In the genomic region with DNA sequence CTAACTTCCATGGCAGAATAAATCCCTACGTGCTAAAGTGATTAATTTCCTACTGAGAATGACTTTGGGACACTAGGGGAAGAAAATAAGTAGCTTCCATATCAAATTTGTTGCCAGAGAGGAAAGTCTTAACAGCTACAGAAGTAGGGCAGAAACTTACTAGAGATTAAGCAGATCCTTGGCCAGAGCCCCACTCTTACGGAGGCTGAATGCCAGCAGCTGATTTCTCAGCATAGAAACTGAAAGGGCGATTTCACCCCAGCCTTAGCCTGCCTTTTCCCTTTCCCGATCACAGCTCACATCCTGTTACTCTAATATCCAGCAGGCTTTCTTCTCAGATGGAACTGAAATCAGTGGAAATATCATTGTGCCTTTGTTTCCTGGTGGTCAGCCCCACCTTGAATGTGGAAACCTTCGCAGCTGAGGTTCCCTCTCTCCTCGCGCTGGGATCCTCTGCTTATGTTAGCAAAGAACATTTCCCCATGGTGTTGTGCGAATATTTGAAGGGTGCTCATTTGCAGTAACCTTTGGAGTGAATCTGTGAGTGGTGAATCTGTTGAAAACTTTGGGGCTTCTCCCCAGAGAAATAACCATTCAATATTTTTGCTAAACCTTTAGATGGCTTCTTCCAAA, we compare ENCODE assay signal across 12 cellular contexts. TPM values are rescaled to one million over a fixed set of nuclear protein-coding genes. Genes with fewer than 3 reads are reported as not detected.
DNase-seq lines count a peak whose midpoint lies in the region; ATAC-seq and TF ChIP-seq lines count a peak whose summit lies in the region.
"Had no signal": no experiment of that assay in that cellular context is flagged by ENCODE, and none has a peak within 500 bp of the region (broad histone marks: within the 10 kb centered on the region; RNA-seq: fewer than 3 reads in every experiment).

No MANE protein-coding gene starts in this region.

- CTCF ChIA-PET in IMR-90 (lab: Yijun Ruan, JAX), result interaction anchor here (1.0 kb wide), 1 partner anchor 56 kb away, joined by 3 read pairs; no protein-coding TSS in a partner anchor

- peaks cover 41% of the 10 kb centered on the region for H3K27me3 ChIP-seq in IMR-90 (ENCODE audit: control insufficient read depth, insufficient read depth, low read length)
- H3K27me3 ChIP-seq in stomach, result no peaks in the 10 kb centered on the region

- H2BK20ac ChIP-seq in IMR-90 (ENCODE audit: low read depth, low read length), result no peak overlapping the region

- no peak overlapping the region for H3K9ac ChIP-seq in IMR-90 (ENCODE audit: low read depth, low read length)

- no peak overlapping the region for H3K4me3 ChIP-seq in IMR-90 (ENCODE audit: insufficient read depth, low read depth, low read length)
- H3K4me3 ChIP-seq in stomach, result peak overlapping the region; percentile 16 to 34 (median 22)

- TF ChIP-seq CTCF in IMR-90 (conservative IDR thresholded peaks at IDR 0.05; ENCODE audit: low read depth, low read length) (no peak), stomach (IDR thresholded peaks at IDR 0.05) (no peak)

- H4K8ac ChIP-seq in IMR-90 (ENCODE audit: low read depth in 2 of 2, low read length in 2 of 2), result no peak overlapping the region

- H3K14ac ChIP-seq in IMR-90 (replicated peaks; ENCODE audit: low read depth, low read length), result no peak overlapping the region

- H3K9me3 ChIP-seq in IMR-90 (ENCODE audit: control insufficient read depth, insufficient read depth, low read length) (0 out of 2 replicates have a peak, but pooled peaks cover 3% of the 10 kb centered on the region), stomach (no peaks in the 10 kb centered on the region)

- no peak overlapping the region for H2AK9ac ChIP-seq in IMR-90 (replicated peaks; ENCODE audit: low read depth, low read length, poor library complexity)

- no peak overlapping the region for H3K27ac Mint-ChIP-seq in dendritic cell treated with granulocyte-macrophage colony-stimulating factor and Interleukin-4, amounts not matched to agents 40 ng/mL and 50 ng/mL, for 4 days
- H3K27ac Mint-ChIP-seq: activated naive CD4-positive, alpha-beta T cell treated with anti-CD3 and anti-CD28 coated beads for 36 hours; mesothelial cell of epicardium had no signal

- no peaks in the 10 kb centered on the region for H3K79me1 ChIP-seq in IMR-90 (ENCODE audit: low read depth in 1 of 2, low read length in 2 of 2)

- in situ Hi-C loops in IMR-90 (cut with MboI; ENCODE audit: low sequenced_read_pairs), result no loop called here

- H3K4me1 Mint-ChIP-seq in dendritic cell treated with granulocyte-macrophage colony-stimulating factor and Interleukin-4, amounts not matched to agents 40 ng/mL and 50 ng/mL, for 4 days (ENCODE audit: low read depth), result peaks cover 7% of the 10 kb centered on the region

- ATAC-seq in IMR-90 (ENCODE audit: low read depth) (no peak), left lobe of liver (peak; percentile 85), HG03159 (IDR thresholded peaks at IDR 0.05; ENCODE audit: unreplicated experiment) (no peak), HG02938 (IDR thresholded peaks at IDR 0.05; ENCODE audit: unreplicated experiment) (no peak)

- no peak overlapping the region for H2BK5ac ChIP-seq in IMR-90 (ENCODE audit: low read depth, low read length, poor library complexity, severe bottlenecking)

- H4K91ac ChIP-seq in IMR-90 (ENCODE audit: insufficient read depth, low read depth, low read length), result no peak overlapping the region

- peaks cover 5% of the 10 kb centered on the region for H3K27me3 Mint-ChIP-seq in dendritic cell treated with granulocyte-macrophage colony-stimulating factor and Interleukin-4, amounts not matched to agents 40 ng/mL and 50 ng/mL, for 4 days

- no peaks in the 10 kb centered on the region for H3K36me3 Mint-ChIP-seq in dendritic cell treated with granulocyte-macrophage colony-stimulating factor and Interleukin-4, amounts not matched to agents 40 ng/mL and 50 ng/mL, for 4 days (ENCODE audit: low read depth)
- H3K36me3 Mint-ChIP-seq: mesothelial cell of epicardium had no signal

- H2BK120ac ChIP-seq in IMR-90 (ENCODE audit: low read depth, low read length), result no peak overlapping the region

- H3K4ac ChIP-seq in IMR-90 (ENCODE audit: low read depth, low read length), result no peak overlapping the region

- no peak overlapping the region for H4K5ac ChIP-seq in IMR-90 (ENCODE audit: low read depth, low read length)

- H3K56ac ChIP-seq in IMR-90 (ENCODE audit: extremely low read depth, insufficient read depth, low read length), result no peak overlapping the region

- dilution Hi-C loops in IMR-90 (cut with HindIII; ENCODE audit: low sequenced_read_pairs, unreplicated experiment), result no loop called here

- H2AFZ ChIP-seq in IMR-90 (replicated peaks; ENCODE audit: low read length, poor library complexity), result no peak overlapping the region

- no peaks in the 10 kb centered on the region for H4K20me1 ChIP-seq in IMR-90 (ENCODE audit: insufficient read depth, low read length)

- 10% methylated on average over 2 of the region's 8 CpGs; no CpG with 5 or more reads in 1 of the 2 experiments for WGBS in IMR-90 (ENCODE audit: extremely low coverage in 2 of 2, insufficient read length in 1 of 2), 2 experiments
- WGBS in stomach, 5 donors, result 9 to 17% (median 13%) methylated on average over 8 of the region's 8 CpGs

- intact Hi-C loops in IMR-90 (cut with micrococcal nuclease), result no loop called here
- intact Hi-C loops in dendritic cell treated with granulocyte-macrophage colony-stimulating factor and Interleukin-4, amounts not matched to agents 40 ng/mL and 50 ng/mL, for 4 days (cut with micrococcal nuclease), result no loop called here
- intact Hi-C loops in stomach (cut with DNase I; ENCODE audit: low total_unique reads), result no loop called here

- no peak overlapping the region for H3K23ac ChIP-seq in IMR-90 (ENCODE audit: low read depth, low read length)

- H3K4me2 ChIP-seq in IMR-90 (ENCODE audit: low read depth, low read length), result peak overlapping the region; percentile 71; the same call in 1 of the 2 replicates

- peak overlapping the region; percentile 64 for H3K4me3 Mint-ChIP-seq in dendritic cell treated with granulocyte-macrophage colony-stimulating factor and Interleukin-4, amounts not matched to agents 40 ng/mL and 50 ng/mL, for 4 days
- H3K4me3 Mint-ChIP-seq: activated naive CD4-positive, alpha-beta T cell treated with anti-CD3 and anti-CD28 coated beads for 36 hours; mesothelial cell of epicardium had no signal

- H3K27ac ChIP-seq in IMR-90 (ENCODE audit: insufficient read depth, low read length), result no peak overlapping the region
- H3K27ac ChIP-seq in stomach, result peak overlapping the region in 4 of 5 donors; percentile 66 to 81 (median 68)

- H3K36me3 ChIP-seq in IMR-90 (ENCODE audit: control insufficient read depth, insufficient read depth, low read length), result no peaks in the 10 kb centered on the region
- H3K36me3 ChIP-seq in stomach, result peaks cover 0 to 6% (median 0%) of the 10 kb centered on the region in 4 donors

- no peaks in the 10 kb centered on the region for H3K9me1 ChIP-seq in IMR-90 (ENCODE audit: insufficient read depth, low read length)

- no peak for TF ChIP-seq POLR2A in IMR-90 (IDR thresholded peaks at IDR 0.05; ENCODE audit: low read depth, low read length)
- TF ChIP-seq POLR2A in stomach (IDR thresholded peaks at IDR 0.05), result no peak

- no peak for TF ChIP-seq RAD21 in IMR-90 (IDR thresholded peaks at IDR 0.05; ENCODE audit: low read length)

- H3K4me1 ChIP-seq in IMR-90 (ENCODE audit: control insufficient read depth, insufficient read depth, low read length) (peaks cover 2% of the 10 kb centered on the region; the same call in 1 of the 2 replicates), stomach (peaks cover 4 to 38% (median 14%) of the 10 kb centered on the region in 4 donors)

- DNase-seq in IMR-90, result peak; percentile 7
- DNase-seq in left lobe of liver (ENCODE audit: low spot score), result no peak
- DNase-seq in stomach, result peak; percentile 72
- DNase-seq in activated naive CD4-positive, alpha-beta T cell treated with Interleukin-2 at 50 U/mL for 16 hours, result no peak
- DNase-seq in stimulated activated naive CD4-positive, alpha-beta T cell treated with Interleukin-2 at 50 U/mL for 16 hours (lab: John Stamatoyannopoulos, UW), result no peak
- DNase-seq: activated naive CD4-positive, alpha-beta T cell treated with anti-CD3 and anti-CD28 coated beads for 36 hours; SIG-M5; stimulated activated naive CD4-positive, alpha-beta T cell had no signal

- no peak overlapping the region for H2BK15ac ChIP-seq in IMR-90 (ENCODE audit: low read depth, low read length)

- no TSS peak for BruUV-seq in IMR-90 (replicated peaks; lab: Mats Ljungman, UMichigan)

- no peak overlapping the region for H3K18ac ChIP-seq in IMR-90 (ENCODE audit: low read depth, low read length)

- POLR2A ChIA-PET in IMR-90 (lab: Charles Lee; ENCODE audit: unreplicated experiment), result no interaction called here

- no peak for TF ChIP-seq EP300 in stomach (IDR thresholded peaks at IDR 0.05)

- H2AK5ac ChIP-seq in IMR-90 (ENCODE audit: low read depth, low read length), result no peak overlapping the region

- H3K9me3 Mint-ChIP-seq in dendritic cell treated with granulocyte-macrophage colony-stimulating factor and Interleukin-4, amounts not matched to agents 40 ng/mL and 50 ng/mL, for 4 days, result no peaks in the 10 kb centered on the region
- H3K9me3 Mint-ChIP-seq: activated naive CD4-positive, alpha-beta T cell treated with anti-CD3 and anti-CD28 coated beads for 36 hours; mesothelial cell of epicardium had no signal

TF ChIP-seq in IMR-90, 13 proteins besides CTCF, POLR2A, EP300 and RAD21 (continues in another document):
- TF ChIP-seq, protein P1, sequence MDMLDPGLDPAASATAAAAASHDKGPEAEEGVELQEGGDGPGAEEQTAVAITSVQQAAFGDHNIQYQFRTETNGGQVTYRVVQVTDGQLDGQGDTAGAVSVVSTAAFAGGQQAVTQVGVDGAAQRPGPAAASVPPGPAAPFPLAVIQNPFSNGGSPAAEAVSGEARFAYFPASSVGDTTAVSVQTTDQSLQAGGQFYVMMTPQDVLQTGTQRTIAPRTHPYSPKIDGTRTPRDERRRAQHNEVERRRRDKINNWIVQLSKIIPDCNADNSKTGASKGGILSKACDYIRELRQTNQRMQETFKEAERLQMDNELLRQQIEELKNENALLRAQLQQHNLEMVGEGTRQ (IDR thresholded peaks at IDR 0.05; ENCODE audit: low read depth, low read length), result no peak
- no peak for TF ChIP-seq CHD1 (IDR thresholded peaks at IDR 0.05; ENCODE audit: low read depth, low read length)
- TF ChIP-seq RCOR1 (IDR thresholded peaks at IDR 0.05; ENCODE audit: insufficient replicate concordance, low read length), result no peak

RNA-seq across cellular contexts. Expression of a gene that starts 8.4 kb away (rescaled TPM):
- total RNA-seq in IMR-90 (2012; rRNA removed) (not detected in 2 replicates), left lobe of liver (0.50 TPM), stomach (10 to 100 TPM in 1 of 5 donors, 1 to 10 TPM in 4; 2.4 to 21.0 (median 2.9) TPM)
- polyA plus RNA-seq in IMR-90 (2012; rRNA removed) (0.03 and 0.04 TPM in 2 replicates), stomach (1 to 10 TPM in 1 of 3 donors, under 1 TPM in 2; 0.46 to 1.9 (median 0.62) TPM)
- 0.05 and 0.07 TPM in 2 replicates for polyA plus RNA-seq in IMR-90 (2012; cell fraction: cytosol; rRNA removed)
- 0.05 TPM in 1 of 2 replicates, not detected in the other for polyA plus RNA-seq in IMR-90 (2012; cell fraction: nucleus; rRNA removed; ENCODE audit: low replicate concordance)
- total RNA-seq: activated naive CD4-positive, alpha-beta T cell treated with anti-CD3 and anti-CD28 coated beads for 36 hours had no signal

Comparison
In these comparisons a context has a peak if more than half of its experiments do, and no peak if none do; other contexts are left out.
1. DNase-seq: peak in IMR-90 (single experiment) and stomach (single experiment); none in left lobe of liver (single experiment), activated naive CD4-positive, alpha-beta T cell treated with Interleukin-2 at 50 U/mL for 16 hours (single experiment) and stimulated activated naive CD4-positive, alpha-beta T cell treated with Interleukin-2 at 50 U/mL for 16 hours (single experiment).